Comparison of ENCODE assay signal across 22 cellular contexts in genomic region chr3:150059729-150060128, GRCh38.
DNase-seq lines count a peak whose midpoint lies in the region; FAIRE-seq and TF ChIP-seq lines count a peak whose summit lies in the region.
"Had no signal": no experiment of that assay in that cellular context is flagged by ENCODE, and none has a peak within 500 bp of the region (broad histone marks: within the 10 kb centered on the region; RNA-seq: fewer than 3 reads in every experiment).

No MANE protein-coding gene starts in this region.

- no peak overlapping the region for H2AK5ac ChIP-seq in trophoblast cell (ENCODE audit: low read length)

- no CpG with 5 or more reads among the region's 4 CpGs for WGBS in trophoblast cell (ENCODE audit: extremely low coverage, insufficient coverage, insufficient read length)

- peaks cover 13% of the 10 kb centered on the region for H3K79me1 ChIP-seq in trophoblast cell (ENCODE audit: low read length)

- no peak overlapping the region for H3K4ac ChIP-seq in trophoblast cell (ENCODE audit: low read depth, low read length)

- H3K27ac ChIP-seq in trophoblast cell (ENCODE audit: low read depth, low read length) = no peak overlapping the region
- H3K27ac ChIP-seq: cardiac muscle cell, gastroesophageal sphincter had no signal

- no peak for FAIRE-seq in GM12892 (lab: Jason Lieb, UNC)

- no peak for TF ChIP-seq POLR2A in GM12892 (IDR thresholded peaks at IDR 0.05; ENCODE audit: low read depth, low read length)

- no peak overlapping the region for H3K23ac ChIP-seq in trophoblast cell (ENCODE audit: low read length)

- no peak overlapping the region for H4K12ac ChIP-seq in trophoblast cell (ENCODE audit: low read depth, low read length)

- H3K9ac ChIP-seq in trophoblast cell (ENCODE audit: low read length) = no peak overlapping the region

- H3K4me3 Mint-ChIP-seq in activated T-helper 2 cell treated with anti-CD3 and anti-CD28 coated beads, Interferon-gamma antibody, Interleukin-2, Interleukin-4, amounts not matched to agents 10 μg/mL and 5 μg/mL and 100 μg/mL, durations not matched to agents 14 hours and 24 hours and 36 hours (ENCODE audit: low read depth) = no peak overlapping the region
- H3K4me3 Mint-ChIP-seq: activated B cell treated with CpG ODN at 0.5 μM for 24 hours; activated CD8-positive, alpha-beta T cell treated with anti-CD3 and anti-CD28 coated beads, Interleukin-2, amount 10 ng/mL, durations not matched to agents 7 days and 5 days; activated naive CD8-positive, alpha-beta T cell treated with anti-CD3 and anti-CD28 coated beads, Interleukin-2, amount 10 ng/mL, durations not matched to agents 7 days and 5 days; activated T-cell treated with anti-CD3 and anti-CD28 coated beads, Interleukin-2, amount 50 U/mL, for 72 hours; CD4-positive, CD25-positive, alpha-beta regulatory T cell; neural crest cell; type B pancreatic cell had no signal

- H3K79me2 ChIP-seq in trophoblast cell (ENCODE audit: control insufficient read depth, insufficient read depth, low read length, poor library complexity) = no peaks in the 10 kb centered on the region

- peaks cover 10% of the 10 kb centered on the region for H3K27me3 Mint-ChIP-seq in activated T-helper 2 cell treated with anti-CD3 and anti-CD28 coated beads, Interferon-gamma antibody, Interleukin-2, Interleukin-4, amounts not matched to agents 10 μg/mL and 5 μg/mL and 100 μg/mL, durations not matched to agents 14 hours and 24 hours and 36 hours (ENCODE audit: low read depth)
- H3K27me3 Mint-ChIP-seq: CD4-positive, CD25-positive, alpha-beta regulatory T cell had no signal

- H3K9me3 ChIP-seq in trophoblast cell (ENCODE audit: insufficient read depth, low read depth, low read length) = no peaks in the 10 kb centered on the region
- H3K9me3 ChIP-seq: gastroesophageal sphincter had no signal

- H3K9me3 Mint-ChIP-seq in activated T-helper 2 cell treated with anti-CD3 and anti-CD28 coated beads, Interferon-gamma antibody, Interleukin-2, Interleukin-4, amounts not matched to agents 10 μg/mL and 5 μg/mL and 100 μg/mL, durations not matched to agents 14 hours and 24 hours and 36 hours = no peaks in the 10 kb centered on the region
- H3K9me3 Mint-ChIP-seq: activated B cell treated with CpG ODN at 0.5 μM for 24 hours; activated naive CD8-positive, alpha-beta T cell treated with anti-CD3 and anti-CD28 coated beads, Interleukin-2, amount 10 ng/mL, durations not matched to agents 7 days and 5 days; activated T-cell treated with anti-CD3 and anti-CD28 coated beads, Interleukin-2, amount 50 U/mL, for 72 hours; CD4-positive, CD25-positive, alpha-beta regulatory T cell; neural crest cell; type B pancreatic cell had no signal

- no peak overlapping the region for H3K4me3 ChIP-seq in trophoblast cell (ENCODE audit: low read depth, low read length)
- H3K4me3 ChIP-seq: cardiac muscle cell, gastroesophageal sphincter had no signal

- peaks cover 8 to 15% of the 10 kb centered on the region in 2 experiments for H3K4me1 ChIP-seq in trophoblast cell (ENCODE audit: control insufficient read depth in 1 of 2, insufficient read depth in 2 of 2, low read length in 2 of 2)

- H3K4me1 Mint-ChIP-seq in activated T-helper 2 cell treated with anti-CD3 and anti-CD28 coated beads, Interferon-gamma antibody, Interleukin-2, Interleukin-4, amounts not matched to agents 10 μg/mL and 5 μg/mL and 100 μg/mL, durations not matched to agents 14 hours and 24 hours and 36 hours (ENCODE audit: low read depth) = no peaks in the 10 kb centered on the region
- H3K4me1 Mint-ChIP-seq: activated B cell treated with CpG ODN at 0.5 μM for 24 hours; activated naive CD8-positive, alpha-beta T cell treated with anti-CD3 and anti-CD28 coated beads, Interleukin-2, amount 10 ng/mL, durations not matched to agents 7 days and 5 days; CD4-positive, CD25-positive, alpha-beta regulatory T cell had no signal

- no peak overlapping the region for H2AFZ ChIP-seq in trophoblast cell (ENCODE audit: insufficient read depth, low read length, poor library complexity)

- peak; percentile 39 for DNase-seq in DMS153 treated with DMSO at 0.1 percent for 48 hours (lab: John Stamatoyannopoulos, UW; ENCODE audit: unreplicated experiment)
- peak; percentile 46 for DNase-seq in NCI-H1436 (lab: John Stamatoyannopoulos, UW)
- DNase-seq in RPMI7951 (ENCODE audit: low read depth) = peak; percentile 45
- no peak for DNase-seq in trophoblast cell
- DNase-seq in GM12892 (ENCODE audit: insufficient read length) = no peak
- no peak for DNase-seq in HuH-7 (ENCODE audit: low spot score)
- no peak for DNase-seq in stimulated activated CD4-positive, alpha-beta T cell treated with anti-CD3 and anti-CD28 coated beads, Interleukin-15, amount 100 ng/mL, for 24 hours
- no peak for DNase-seq in activated T-helper 2 cell treated with anti-CD3 and anti-CD28 coated beads, Interferon-gamma antibody, Interleukin-2, Interleukin-4, amounts not matched to agents 10 μg/mL and 5 μg/mL and 100 μg/mL, durations not matched to agents 14 hours and 24 hours and 36 hours (ENCODE audit: low spot score)
- DNase-seq: activated B cell treated with CpG ODN at 0.5 μM for 24 hours; activated CD8-positive, alpha-beta T cell treated with anti-CD3 and anti-CD28 coated beads, Interleukin-2, amount 10 ng/mL, durations not matched to agents 7 days and 5 days; activated naive CD8-positive, alpha-beta T cell treated with anti-CD3 and anti-CD28 coated beads, Interleukin-2, amount 10 ng/mL, durations not matched to agents 7 days and 5 days; activated T-cell treated with anti-CD3 and anti-CD28 coated beads, Interleukin-2, amount 50 U/mL, for 72 hours; CD4-positive, CD25-positive, alpha-beta regulatory T cell; dermis blood vessel endothelial cell; KBM-7; NCI-H1694 treated with DMSO at 0.1 percent for 48 hours; retina; stimulated activated naive CD8-positive, alpha-beta T cell treated with anti-CD3 and anti-CD28 coated beads, Interleukin-15, Interleukin-2, amounts not matched to agents 100 U/mL and 50 U/mL, for 24 hours had no signal

- H3K36me3 ChIP-seq in trophoblast cell (ENCODE audit: control insufficient read depth in 1 of 2, insufficient read depth in 2 of 2, low read length in 2 of 2) = no peaks in the 10 kb centered on the region
- H3K36me3 ChIP-seq: cardiac muscle cell, gastroesophageal sphincter had no signal

- no peaks in the 10 kb centered on the region for H3K36me3 Mint-ChIP-seq in activated T-helper 2 cell treated with anti-CD3 and anti-CD28 coated beads, Interferon-gamma antibody, Interleukin-2, Interleukin-4, amounts not matched to agents 10 μg/mL and 5 μg/mL and 100 μg/mL, durations not matched to agents 14 hours and 24 hours and 36 hours (ENCODE audit: low read depth)
- H3K36me3 Mint-ChIP-seq: activated naive CD8-positive, alpha-beta T cell treated with anti-CD3 and anti-CD28 coated beads, Interleukin-2, amount 10 ng/mL, durations not matched to agents 7 days and 5 days; CD4-positive, CD25-positive, alpha-beta regulatory T cell; type B pancreatic cell had no signal

- no peak overlapping the region for H4K91ac ChIP-seq in trophoblast cell (ENCODE audit: low read depth, low read length)

- H2BK120ac ChIP-seq in trophoblast cell (ENCODE audit: insufficient read depth, low read length, poor library complexity) = no peak overlapping the region

- H3K14ac ChIP-seq in trophoblast cell (ENCODE audit: low read length) = no peak overlapping the region

- H2BK12ac ChIP-seq in trophoblast cell (ENCODE audit: low read length) = peak overlapping the region; percentile 12

- no peak overlapping the region for H3K4me2 ChIP-seq in trophoblast cell (ENCODE audit: low read length)

- H4K8ac ChIP-seq in trophoblast cell (ENCODE audit: low read depth, low read length) = no peak overlapping the region

- no peak overlapping the region for H2BK5ac ChIP-seq in trophoblast cell (ENCODE audit: low read depth, low read length, poor library complexity)

- H3K27me3 ChIP-seq in trophoblast cell (ENCODE audit: insufficient read depth, low read length) = no peaks in the 10 kb centered on the region
- H3K27me3 ChIP-seq: cardiac muscle cell, gastroesophageal sphincter had no signal

- no peak overlapping the region for H3K27ac Mint-ChIP-seq in activated T-helper 2 cell treated with anti-CD3 and anti-CD28 coated beads, Interferon-gamma antibody, Interleukin-2, Interleukin-4, amounts not matched to agents 10 μg/mL and 5 μg/mL and 100 μg/mL, durations not matched to agents 14 hours and 24 hours and 36 hours
- H3K27ac Mint-ChIP-seq: activated B cell treated with CpG ODN at 0.5 μM for 24 hours; activated CD8-positive, alpha-beta T cell treated with anti-CD3 and anti-CD28 coated beads, Interleukin-2, amount 10 ng/mL, durations not matched to agents 7 days and 5 days; activated naive CD8-positive, alpha-beta T cell treated with anti-CD3 and anti-CD28 coated beads, Interleukin-2, amount 10 ng/mL, durations not matched to agents 7 days and 5 days; activated T-cell treated with anti-CD3 and anti-CD28 coated beads, Interleukin-2, amount 50 U/mL, for 72 hours; CD4-positive, CD25-positive, alpha-beta regulatory T cell; type B pancreatic cell had no signal

- H3K18ac ChIP-seq in trophoblast cell (ENCODE audit: low read length) = no peak overlapping the region

- intact Hi-C loops in activated T-helper 2 cell treated with anti-CD3 and anti-CD28 coated beads, Interferon-gamma antibody, Interleukin-2, Interleukin-4, amounts not matched to agents 10 μg/mL and 5 μg/mL and 100 μg/mL, durations not matched to agents 14 hours and 24 hours and 36 hours (cut with micrococcal nuclease) = no loop called here

Comparison
In these comparisons a context has a peak if more than half of its experiments do, and no peak if none do; other contexts are left out.
1. DNase-seq: peak in DMS153 treated with DMSO at 0.1 percent for 48 hours (single experiment), NCI-H1436 (single experiment) and RPMI7951 (single experiment); none in trophoblast cell (0 of 2), GM12892 (single experiment), HuH-7 (single experiment), stimulated activated CD4-positive, alpha-beta T cell treated with anti-CD3 and anti-CD28 coated beads, Interleukin-15, amount 100 ng/mL, for 24 hours (single experiment) and activated T-helper 2 cell treated with anti-CD3 and anti-CD28 coated beads, Interferon-gamma antibody, Interleukin-2, Interleukin-4, amounts not matched to agents 10 μg/mL and 5 μg/mL and 100 μg/mL, durations not matched to agents 14 hours and 24 hours and 36 hours (single experiment).